In the genomic region with DNA sequence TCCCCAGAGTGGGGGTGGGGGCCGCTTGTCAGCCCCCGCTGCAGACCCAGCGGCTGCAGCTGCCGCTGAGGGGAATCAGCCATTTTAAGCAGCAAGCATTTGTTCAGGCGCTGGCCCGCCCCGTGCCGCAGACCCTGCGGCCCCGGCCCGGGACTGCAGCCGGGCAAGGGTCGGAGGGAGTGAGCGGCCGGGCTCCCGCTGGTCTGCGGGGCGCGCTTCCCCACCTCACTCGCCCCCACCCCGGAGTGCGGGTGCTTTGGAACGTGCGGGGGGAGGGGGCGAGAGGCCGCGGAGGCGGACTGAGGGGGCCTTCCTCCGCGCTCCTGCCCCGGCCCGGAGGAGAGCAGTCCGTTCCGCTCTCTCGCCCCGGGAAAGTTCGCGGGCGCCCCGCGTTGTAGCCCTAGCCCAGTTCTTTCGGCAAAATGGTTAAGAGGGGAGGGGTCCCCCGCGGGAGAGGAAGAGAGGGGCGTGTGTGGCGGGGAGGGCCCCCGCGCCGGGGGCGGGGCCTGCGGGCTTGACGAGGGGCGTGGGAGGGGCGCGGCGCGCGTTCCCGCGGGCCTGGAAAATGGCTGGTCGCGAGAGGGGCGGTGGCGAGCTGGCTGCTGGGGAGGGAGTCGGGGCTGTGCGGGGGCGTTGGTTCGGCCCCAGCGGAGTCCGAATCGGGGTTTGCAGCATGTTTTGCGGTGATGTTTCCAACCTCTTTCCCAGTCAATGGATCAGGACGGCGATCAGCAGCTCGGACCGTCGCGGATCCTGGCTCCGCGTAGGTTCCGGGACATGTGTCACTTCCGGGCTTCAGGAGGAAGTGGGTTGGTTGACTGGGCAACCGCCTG, we compare ENCODE assay signal across 8 cellular contexts. TPM values are rescaled to one million over a fixed set of nuclear protein-coding genes. Genes with fewer than 3 reads are reported as not detected.
DNase-seq lines count a peak whose midpoint lies in the region; FAIRE-seq lines count a peak whose summit lies in the region.

No MANE protein-coding gene starts in this region.

- no peak overlapping the region for H3K4ac ChIP-seq in neuronal stem cell (ENCODE audit: low read length)

- no peaks in the 10 kb centered on the region for H3K27me3 Mint-ChIP-seq in activated naive CD4-positive, alpha-beta T cell treated with anti-CD3 and anti-CD28 coated beads for 36 hours (ENCODE audit: low read depth)

- H3K23ac ChIP-seq in neuronal stem cell (ENCODE audit: low read depth, low read length, poor library complexity) = peak overlapping the region; percentile 98

- H3K14ac ChIP-seq in neuronal stem cell (ENCODE audit: low read length) = no peak overlapping the region

- H4K8ac ChIP-seq in neuronal stem cell (ENCODE audit: low read depth, low read length) = no peak overlapping the region

- H2BK120ac ChIP-seq in neuronal stem cell (ENCODE audit: low read depth, low read length) = peak overlapping the region; percentile 67

- H3K18ac ChIP-seq in neuronal stem cell (ENCODE audit: low read length) = peak overlapping the region; percentile 99

- H3K9me3 ChIP-seq in SJSA1 (replicated peaks) (no peaks in the 10 kb centered on the region), neuronal stem cell (replicated peaks in 1 of 2; ENCODE audit: control insufficient read depth in 2 of 2, insufficient read depth in 1 of 2, low read depth in 1 of 2, low read length in 2 of 2) (no peaks in the 10 kb centered on the region), subcutaneous abdominal adipose tissue (ENCODE audit: control insufficient read depth in 5 of 5, low read length in 5 of 5) (no peaks in the 10 kb centered on the region)

- peak overlapping the region; percentile 90 for H2AFZ ChIP-seq in neuronal stem cell (ENCODE audit: low read length)

- peaks cover 9% of the 10 kb centered on the region for H3K36me3 Mint-ChIP-seq in activated naive CD4-positive, alpha-beta T cell treated with anti-CD3 and anti-CD28 coated beads for 36 hours (ENCODE audit: low read depth)

- peak overlapping the region; percentile 77 for H3K4me2 ChIP-seq in neuronal stem cell (ENCODE audit: insufficient read depth, low read length, poor library complexity, severe bottlenecking)

- no peak overlapping the region for H2BK12ac ChIP-seq in neuronal stem cell (ENCODE audit: low read length)

- no peak for FAIRE-seq in frontal cortex (lab: Jason Lieb, UNC)

- H3K27ac Mint-ChIP-seq in activated naive CD4-positive, alpha-beta T cell treated with anti-CD3 and anti-CD28 coated beads for 36 hours = peak overlapping the region; percentile 93

- peak overlapping the region; percentile 98 for H2BK5ac ChIP-seq in neuronal stem cell (ENCODE audit: low read length)

- H3K27me3 ChIP-seq in SJSA1 (replicated peaks) (no peaks in the 10 kb centered on the region), neuronal stem cell (ENCODE audit: control insufficient read depth in 3 of 3, insufficient read depth in 3 of 3, low read depth in 1 of 3, low read length in 3 of 3) (no peaks in the 10 kb centered on the region), subcutaneous abdominal adipose tissue (ENCODE audit: control insufficient read depth in 5 of 5, insufficient read depth in 4 of 5, low read length in 5 of 5) (no peaks in the 10 kb centered on the region)

- peak overlapping the region; percentile 82 for H3K4me3 ChIP-seq in SJSA1
- peak overlapping the region; percentile 61 to 92 for H3K4me3 ChIP-seq in neuronal stem cell (ENCODE audit: low read length in 2 of 2)
- peak overlapping the region; percentile 85 to 99 (median 95) for H3K4me3 ChIP-seq in subcutaneous abdominal adipose tissue (ENCODE audit: low read depth in 1 of 5, low read length in 5 of 5)

- intact Hi-C loops in activated naive CD4-positive, alpha-beta T cell treated with anti-CD3 and anti-CD28 coated beads for 36 hours (cut with micrococcal nuclease) = loop anchor here (2.0 to 10.0 kb wide), 12 partner anchors 163 to 1889 kb away; a partner anchor contains a TSS

- H2AK5ac ChIP-seq in neuronal stem cell (ENCODE audit: low read depth, low read length) = peak overlapping the region; percentile 81

- H3K27ac ChIP-seq in SJSA1 = peak overlapping the region; percentile 92
- peak overlapping the region; percentile 98 for H3K27ac ChIP-seq in neuronal stem cell (replicated peaks; ENCODE audit: low read length)
- H3K27ac ChIP-seq in subcutaneous abdominal adipose tissue (ENCODE audit: low read depth, low read length) = peak overlapping the region; percentile 79

- no peaks in the 10 kb centered on the region for H3K9me3 Mint-ChIP-seq in activated naive CD4-positive, alpha-beta T cell treated with anti-CD3 and anti-CD28 coated beads for 36 hours

- H4K91ac ChIP-seq in neuronal stem cell (ENCODE audit: low read depth, low read length, poor library complexity) = no peak overlapping the region

- peaks cover 37% of the 10 kb centered on the region for H3K4me1 Mint-ChIP-seq in activated naive CD4-positive, alpha-beta T cell treated with anti-CD3 and anti-CD28 coated beads for 36 hours (ENCODE audit: low read depth)

- H2BK15ac ChIP-seq in neuronal stem cell (ENCODE audit: low read length) = peak overlapping the region; percentile 94

- peak; percentile 81 for DNase-seq in GDM1 (lab: John Stamatoyannopoulos, UW)
- DNase-seq in GOT3 (lab: John Stamatoyannopoulos, UW) = peak; percentile 30
- peak; percentile 83 to 84 for DNase-seq in Kasumi-1 (lab: John Stamatoyannopoulos, UW)
- DNase-seq in SJSA1 (ENCODE audit: low read depth in 1 of 2, low spot score in 2 of 2) = peak; percentile 84
- DNase-seq in activated naive CD4-positive, alpha-beta T cell treated with anti-CD3 and anti-CD28 coated beads for 36 hours = peak; percentile 83
- peak; percentile 81 to 82 for DNase-seq in frontal cortex (ENCODE audit: low spot score in 2 of 2)
- DNase-seq in neuronal stem cell (ENCODE audit: low spot score) = peak; percentile 81

- WGBS in neuronal stem cell (ENCODE audit: extremely low coverage in 2 of 2, insufficient read length in 2 of 2, insufficient replicate concordance in 1 of 2), 2 donors = no CpG with 5 or more reads among the region's 83 CpGs

- H3K36me3 ChIP-seq in SJSA1 = peaks cover 22% of the 10 kb centered on the region
- H3K36me3 ChIP-seq in neuronal stem cell (replicated peaks in 1 of 2; ENCODE audit: control insufficient read depth in 2 of 2, insufficient read depth in 2 of 2, low read length in 2 of 2) = peaks cover 5 to 8% of the 10 kb centered on the region in 2 donors
- H3K36me3 ChIP-seq in subcutaneous abdominal adipose tissue (ENCODE audit: control insufficient read depth in 5 of 5, insufficient read depth in 5 of 5, low read length in 5 of 5) = peaks cover 4 to 6% (median 6%) of the 10 kb centered on the region in 5 donors

- H3K4me1 ChIP-seq in SJSA1 (replicated peaks) (peaks cover 7% of the 10 kb centered on the region), neuronal stem cell (ENCODE audit: control insufficient read depth in 2 of 2, insufficient read depth in 1 of 2, low read depth in 1 of 2, low read length in 2 of 2) (peaks cover 4 to 9% of the 10 kb centered on the region in 2 donors), subcutaneous abdominal adipose tissue (ENCODE audit: control insufficient read depth in 5 of 5, insufficient read depth in 5 of 5, low read length in 5 of 5) (peaks cover 2 to 26% (median 17%) of the 10 kb centered on the region in 5 donors)

- H3K79me1 ChIP-seq in neuronal stem cell (ENCODE audit: low read depth, low read length) = peaks cover 6% of the 10 kb centered on the region

- H3K9ac ChIP-seq in neuronal stem cell (ENCODE audit: low read depth, low read length, poor library complexity) (peak overlapping the region; percentile 98), subcutaneous abdominal adipose tissue (ENCODE audit: low read length in 5 of 5) (peak overlapping the region in 4 of 5 donors; percentile 79 to 92 (median 88))

- H3K4me3 Mint-ChIP-seq in activated naive CD4-positive, alpha-beta T cell treated with anti-CD3 and anti-CD28 coated beads for 36 hours = peak overlapping the region; percentile 91

- CTCF ChIA-PET in activated naive CD4-positive, alpha-beta T cell treated with anti-CD3 and anti-CD28 coated beads for 36 hours (lab: Charles Lee) = no interaction called here

RNA-seq across cellular contexts. Expression of a gene that starts 0.9 kb away (rescaled TPM):
- 14.9 and 15.7 TPM in 2 replicates for total RNA-seq in SJSA1 (2014; rRNA removed; shearing (Covaris generic))
- 10 to 100 TPM; 13.2 to 14.4 TPM for total RNA-seq in activated naive CD4-positive, alpha-beta T cell treated with anti-CD3 and anti-CD28 coated beads for 36 hours
- 16.3 TPM for total RNA-seq in frontal cortex
- 27.8 TPM for polyA plus RNA-seq in neuronal stem cell (2013, experiment 1 of 2)
- 28.9 TPM for polyA plus RNA-seq in neuronal stem cell (2013, experiment 2 of 2)

Comparison
In these comparisons a context has a peak if more than half of its experiments do, and no peak if none do; other contexts are left out.
1. Peak in every context shown above with its lines: DNase-seq, H3K4me3 ChIP-seq and H3K27ac ChIP-seq.
2. DNase-seq: peak in every context shown above with its lines; median percentile 84 in SJSA1; 84 in Kasumi-1; 83 in activated naive CD4-positive, alpha-beta T cell treated with anti-CD3 and anti-CD28 coated beads for 36 hours; 82 in frontal cortex; 81 in GDM1; 81 in neuronal stem cell; 30 in GOT3.